Comparison of ENCODE assay signal across 8 cellular contexts in genomic region chr5:36373527-36374086, GRCh38.
DNase-seq lines count a peak whose midpoint lies in the region; ATAC-seq and TF ChIP-seq lines count a peak whose summit lies in the region.

No MANE protein-coding gene starts in this region.

- H3K9me3 Mint-ChIP-seq in Calu3 (ENCODE audit: low read depth, unreplicated experiment), result no peaks in the 10 kb centered on the region

- intact Hi-C loops in Calu3 (cut with micrococcal nuclease; ENCODE audit: unreplicated experiment), result no loop called here
- intact Hi-C loops in PC-3 (cut with micrococcal nuclease), result no loop called here
- intact Hi-C loops in prostate gland (cut with DNase I), result no loop called here

- H3K27ac ChIP-seq in PC-3 (ENCODE audit: low read length) (no peak overlapping the region), prostate gland (peak overlapping the region in 1 of 2 donors; percentile 25)

- no peaks in the 10 kb centered on the region for H4K20me1 ChIP-seq in PC-3 (ENCODE audit: low read length)

- H3K4me2 ChIP-seq in PC-3 (ENCODE audit: low read length), result no peak overlapping the region

- H3K9ac ChIP-seq in PC-3 (ENCODE audit: low read length), result no peak overlapping the region

- WGBS in prostate gland, result 78% methylated on average over 8 of the region's 8 CpGs

- H3K27me3 ChIP-seq in PC-3 (ENCODE audit: low read length) (no peaks in the 10 kb centered on the region), prostate gland (replicated peaks; ENCODE audit: insufficient read depth) (no peaks in the 10 kb centered on the region)

- H3K27ac Mint-ChIP-seq in Calu3 (ENCODE audit: unreplicated experiment), result no peak overlapping the region

- peak; percentile 73 for ATAC-seq in PC-3
- ATAC-seq in GM21360 (IDR thresholded peaks at IDR 0.05; ENCODE audit: unreplicated experiment), result no peak
- ATAC-seq in HG02571 (IDR thresholded peaks at IDR 0.05; ENCODE audit: unreplicated experiment), result no peak

- H3F3A ChIP-seq in PC-3 (ENCODE audit: low read length, unreplicated experiment), result no peaks in the 10 kb centered on the region

- H3K9me2 ChIP-seq in PC-3 (replicated peaks; ENCODE audit: low read length), result no peaks in the 10 kb centered on the region

- no peak for TF ChIP-seq POLR2A in prostate gland (IDR thresholded peaks at IDR 0.05)

- H3K4me1 Mint-ChIP-seq in Calu3 (ENCODE audit: low read depth, unreplicated experiment), result no peaks in the 10 kb centered on the region

- CTCF ChIA-PET in Calu3 (lab: Charles Lee) (no interaction called here), PC-3 (lab: Charles Lee) (no interaction called here)

- peaks cover 24% of the 10 kb centered on the region for H3K4me1 ChIP-seq in PC-3 (ENCODE audit: insufficient read depth, low read length)
- H3K4me1 ChIP-seq in prostate gland (replicated peaks), result no peaks in the 10 kb centered on the region

- peak; percentile 30 for DNase-seq in Calu3
- DNase-seq in PC-3, result peak; percentile 82
- peak; percentile 90 for DNase-seq in fibroblast of the aortic adventitia (ENCODE audit: low read depth)
- DNase-seq in prostate gland (ENCODE audit: low spot score), result peak; percentile 67
- DNase-seq in activated CD4-positive, alpha-beta T cell treated with anti-CD3 and anti-CD28 coated beads, Interleukin-2, amount 50 U/mL, for 48 hours, result no peak
- no peak for DNase-seq in DMS153 treated with DMSO at 0.1 percent for 48 hours (lab: John Stamatoyannopoulos, UW; ENCODE audit: unreplicated experiment)

- H3K4me3 ChIP-seq in PC-3 (ENCODE audit: low read length) (no peak overlapping the region), fibroblast of the aortic adventitia (ENCODE audit: low read depth, low read length) (no peak overlapping the region), prostate gland (no peak overlapping the region)

- H2AFZ ChIP-seq in PC-3 (ENCODE audit: low read length), result no peak overlapping the region

- H3K9me3 ChIP-seq in PC-3 (ENCODE audit: low read length) (no peaks in the 10 kb centered on the region), prostate gland (no peaks in the 10 kb centered on the region)

- no peak for TF ChIP-seq CTCF in Calu3 (IDR thresholded peaks at IDR 0.05; ENCODE audit: unreplicated experiment)
- no peak for TF ChIP-seq CTCF in PC-3 (conservative IDR thresholded peaks at IDR 0.05; ENCODE audit: low read depth, low read length)
- TF ChIP-seq CTCF in fibroblast of the aortic adventitia (IDR thresholded peaks at IDR 0.05; ENCODE audit: insufficient read depth, low read length), result no peak
- TF ChIP-seq CTCF in prostate gland (IDR thresholded peaks at IDR 0.05), result no peak

- no peak overlapping the region for H3K4me3 Mint-ChIP-seq in Calu3 (ENCODE audit: low read depth, unreplicated experiment)

- peaks cover 15% of the 10 kb centered on the region for H3K27me3 Mint-ChIP-seq in Calu3 (ENCODE audit: unreplicated experiment)

- H3K79me2 ChIP-seq in PC-3 (ENCODE audit: low read length), result no peaks in the 10 kb centered on the region

- BruUV-seq in Calu3 (replicated peaks; lab: Mats Ljungman, UMichigan), result no TSS peak
- no TSS peak for BruUV-seq in PC-3 (replicated peaks; lab: Mats Ljungman, UMichigan)

- POLR2A ChIA-PET in PC-3 (lab: Charles Lee; ENCODE audit: unreplicated experiment), result no interaction called here

- no peaks in the 10 kb centered on the region for H3K36me3 ChIP-seq in PC-3 (ENCODE audit: low read depth, low read length)
- H3K36me3 ChIP-seq in prostate gland, result no peaks in the 10 kb centered on the region

- no peaks in the 10 kb centered on the region for H3K36me3 Mint-ChIP-seq in Calu3 (ENCODE audit: insufficient read depth, unreplicated experiment)

Comparison
In these comparisons a context has a peak if more than half of its experiments do, and no peak if none do; other contexts are left out.
1. DNase-seq: peak in Calu3 (single experiment), PC-3 (single experiment), fibroblast of the aortic adventitia (single experiment) and prostate gland (single experiment); none in activated CD4-positive, alpha-beta T cell treated with anti-CD3 and anti-CD28 coated beads, Interleukin-2, amount 50 U/mL, for 48 hours (0 of 2) and DMS153 treated with DMSO at 0.1 percent for 48 hours (single experiment).